In the genomic region with DNA sequence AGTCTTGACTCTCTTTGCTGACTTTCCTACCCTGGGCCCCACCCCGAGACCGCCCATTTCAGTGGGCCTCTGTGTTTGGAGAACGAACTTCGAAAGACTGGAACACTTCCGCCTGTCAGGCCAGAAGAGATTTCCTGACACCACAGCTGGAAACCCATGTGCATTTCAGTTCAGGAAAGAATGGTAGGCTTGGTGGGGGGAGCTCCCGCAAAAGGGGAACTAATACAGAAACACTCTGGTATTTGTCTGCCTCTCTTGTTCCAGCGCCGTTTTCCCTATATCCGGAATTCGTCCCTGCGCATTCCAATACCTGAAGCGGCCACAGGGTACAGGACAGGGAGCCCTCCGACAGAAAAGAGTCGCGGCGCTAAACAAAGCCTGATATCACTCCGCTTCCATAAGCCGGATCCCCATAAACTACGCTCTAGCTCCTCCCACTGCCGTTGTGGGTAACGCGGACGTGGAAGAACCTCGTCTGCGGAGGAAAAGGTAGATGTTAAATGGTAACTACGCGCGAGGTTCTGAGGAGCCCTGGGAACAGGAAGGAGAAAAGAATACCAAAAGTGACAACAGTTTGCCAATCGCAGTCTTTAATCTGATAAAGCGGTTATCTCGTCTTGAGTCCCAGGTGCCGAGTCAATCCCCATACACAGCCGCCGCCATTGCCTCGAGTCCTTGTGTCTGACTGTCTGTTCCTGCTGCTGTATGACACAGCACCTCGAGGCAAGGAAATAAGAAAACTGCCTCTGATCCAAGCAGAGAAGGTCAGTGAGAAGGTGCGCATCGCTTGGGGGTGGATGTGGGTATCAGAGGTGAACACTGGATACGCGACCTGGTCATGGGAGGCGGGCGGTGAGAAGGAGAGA, we compare ENCODE assay signal across 8 cellular contexts. TPM values are rescaled to one million over a fixed set of nuclear protein-coding genes. Genes with fewer than 3 reads are reported as not detected.
DNase-seq lines count a peak whose midpoint lies in the region; ATAC-seq, FAIRE-seq and TF ChIP-seq lines count a peak whose summit lies in the region.

A gene (plus strand): TSS at position 432 of the 866 bp plus-strand sequence. CDS start 2,627 bp downstream, outside the sequence.

- peak within 1 kb of the TSS; percentile 84 for H3K9ac ChIP-seq in keratinocyte (ENCODE audit: control insufficient read depth, extremely low read depth, insufficient read depth, low read length)

- H3K27ac ChIP-seq in ACC112 (ENCODE audit: low read depth, low read length) (peak within 1 kb of the TSS; percentile 40; the same call in 1 of the 2 replicates), keratinocyte (ENCODE audit: control insufficient read depth, insufficient read depth, low read length) (peak within 1 kb of the TSS; percentile 86)

- dilution Hi-C loops in keratinocyte (cut with MboI; ENCODE audit: extremely low pct_ligation_motif_present, low sequenced_read_pairs) = no loop called here

- H3K4me3 ChIP-seq in ACC112 (ENCODE audit: low read depth, low read length) (peak within 1 kb of the TSS; percentile 86), keratinocyte (ENCODE audit: control insufficient read depth in 2 of 3, extremely low read depth in 1 of 3, insufficient read depth in 2 of 3, low read depth in 1 of 3, low read length in 3 of 3) (peak within 1 kb of the TSS; percentile 54 to 75 (median 67))

- FAIRE-seq in keratinocyte (lab: Jason Lieb, UNC) = peak; percentile 53

- H3K27me3 ChIP-seq in ACC112 (ENCODE audit: insufficient read depth, low read length) = no peaks in the 10 kb centered on the region
- H3K27me3 ChIP-seq in keratinocyte (ENCODE audit: control insufficient read depth, extremely low read depth, insufficient read depth, low read length) = no peaks in the 10 kb centered on the region

- H3K79me2 ChIP-seq in ACC112 (ENCODE audit: control insufficient read depth, insufficient read depth, low read length, unreplicated experiment) (peaks cover 20% of the 10 kb centered on the region), keratinocyte (ENCODE audit: control insufficient read depth, insufficient read depth, low read length) (no peaks in the 10 kb centered on the region)

- H3K4me1 ChIP-seq in ACC112 (ENCODE audit: control insufficient read depth, insufficient read depth, low read length, unreplicated experiment) (no peaks in the 10 kb centered on the region), keratinocyte (ENCODE audit: control insufficient read depth, extremely low read depth, insufficient read depth, low read length) (no peaks in the 10 kb centered on the region)

- peak in 1 of 3 experiments; percentile 21 for TF ChIP-seq CTCF in keratinocyte (optimal IDR thresholded peaks at IDR 0.05 in 1 of 3, IDR thresholded peaks at IDR 0.05 in 1 of 3, conservative IDR thresholded peaks at IDR 0.05 in 1 of 3; ENCODE audit: extremely low read depth in 1 of 3, insufficient read depth in 2 of 3, low read length in 3 of 3)

- no peaks in the 10 kb centered on the region for H3K9me1 ChIP-seq in keratinocyte (ENCODE audit: control insufficient read depth, extremely low read depth, insufficient read depth, low read length)

- H3K4me2 ChIP-seq in keratinocyte (ENCODE audit: control insufficient read depth, extremely low read depth, insufficient read depth, low read depth, low read length) = peak within 1 kb of the TSS; percentile 55

- H2AFZ ChIP-seq in ACC112 (ENCODE audit: low read length, unreplicated experiment) (peak within 1 kb of the TSS; percentile 77), keratinocyte (ENCODE audit: control insufficient read depth, low read length) (peak within 1 kb of the TSS; percentile 91)

- ATAC-seq in GM18868 (IDR thresholded peaks at IDR 0.05; ENCODE audit: unreplicated experiment) (peak; percentile 88), HG03108 (IDR thresholded peaks at IDR 0.05; ENCODE audit: unreplicated experiment) (peak; percentile 91)

- H4K20me1 ChIP-seq in keratinocyte (ENCODE audit: control insufficient read depth, extremely low read depth, insufficient read depth, low read length) = no peaks in the 10 kb centered on the region

- no peaks in the 10 kb centered on the region for H3K9me3 ChIP-seq in keratinocyte (ENCODE audit: control insufficient read depth, low read depth, low read length)

- DNase-seq in NCI-H2196 treated with DMSO at 0.1 percent for 48 hours (lab: John Stamatoyannopoulos, UW; ENCODE audit: unreplicated experiment) (peak; percentile 72), cerebellum (ENCODE audit: low spot score) (peak; percentile 63), keratinocyte (ENCODE audit: low read depth, low spot score) (peak; percentile 45)
- DNase-seq in activated CD4-positive, CD25-positive, alpha-beta regulatory T cell (lab: John Stamatoyannopoulos, UW) = peak; percentile 7 to 56 (median 26)
- DNase-seq in stimulated activated CD4-positive, alpha-beta T cell treated with anti-CD3 and anti-CD28 coated beads, Interleukin-12 subunit alpha, Interleukin-12 subunit beta, amount 100 ng/mL, for 4 hours = peak; percentile 48

- H3K36me3 ChIP-seq in ACC112 (ENCODE audit: insufficient read depth, low read length) = no peaks in the 10 kb centered on the region
- peaks cover 0 to 11% of the 10 kb centered on the region in 2 experiments for H3K36me3 ChIP-seq in keratinocyte (ENCODE audit: control insufficient read depth in 2 of 2, extremely low read depth in 1 of 2, insufficient read depth in 2 of 2, low read length in 2 of 2)

RNA-seq across cellular contexts. Expression of the gene that starts here (rescaled TPM):
- total RNA-seq in cerebellum = 30.7 TPM
- polyA plus RNA-seq in keratinocyte = 11.6 to 13.5 TPM (median 11.7 TPM) in 3 replicates
- polyA plus RNA-seq in keratinocyte (2011; ENCODE audit: low read depth) = 7.5 TPM
- polyA plus RNA-seq in keratinocyte (2011; cell fraction: cytosol; rRNA removed) = 8.0 and 12.6 TPM in 2 replicates
- polyA plus RNA-seq in keratinocyte (2011; cell fraction: nucleus; rRNA removed) = 16.3 and 17.6 TPM in 2 replicates
- polyA plus RNA-seq in keratinocyte (2012; ENCODE audit: low replicate concordance) = 6.3 and 9.1 TPM in 2 replicates
- 11.9 to 22.1 TPM (median 18.5 TPM) in 3 replicates for polyA minus RNA-seq in keratinocyte
- 7.5 TPM for polyA minus RNA-seq in keratinocyte (2011; cell fraction: cytosol; rRNA and poly(A)+ RNA removed)
- polyA minus RNA-seq in keratinocyte (2011; cell fraction: nucleus; rRNA and poly(A)+ RNA removed) = 9.5 and 13.3 TPM in 2 replicates

Comparison
In these comparisons a context has a peak if more than half of its experiments do, and no peak if none do; other contexts are left out.
1. Peak in every context shown above with its lines: DNase-seq, ATAC-seq, H3K4me3 ChIP-seq and H3K27ac ChIP-seq.